ENCODE assay signal across 22 cellular contexts in genomic region chr9:35436940-35437339, GRCh38.
"Had no signal": no experiment of that assay in that cellular context is flagged by ENCODE, and none has a peak within 500 bp of the region (broad histone marks: within the 10 kb centered on the region; RNA-seq: fewer than 3 reads in every experiment).

No MANE protein-coding gene starts in this region.

- H3K36me3 Mint-ChIP-seq: activated CD4-positive, alpha-beta memory T cell treated with anti-CD3 and anti-CD28 coated beads for 36 hours; activated naive CD8-positive, alpha-beta T cell treated with anti-CD3 and anti-CD28 coated beads, Interleukin-2, amount 10 ng/mL, durations not matched to agents 7 days and 5 days; immature natural killer cell; naive thymus-derived CD8-positive, alpha-beta T cell; neural progenitor cell; stimulated activated effector memory CD8-positive, alpha-beta T cell treated with anti-CD3 and anti-CD28 coated beads, Interleukin-12 subunit alpha, Interleukin-12 subunit beta, amount 100 ng/mL, for 72 hours had no signal

- H3K36me3 ChIP-seq: breast epithelium, lower lobe of right lung, neural progenitor cell, tibial artery had no signal

- H3K4me1 ChIP-seq: breast epithelium, lower lobe of right lung, neural progenitor cell, tibial artery had no signal

- H3K9me3 ChIP-seq: breast epithelium, lower lobe of right lung, tibial artery had no signal

- H3K27me3 ChIP-seq: breast epithelium, tibial artery had no signal

- H3K4me3 ChIP-seq: breast epithelium, hepatocyte, lower lobe of right lung, neural progenitor cell, tibial artery had no signal

- H3K27ac Mint-ChIP-seq: activated CD4-positive, alpha-beta memory T cell treated with anti-CD3 and anti-CD28 coated beads for 36 hours; activated naive CD8-positive, alpha-beta T cell treated with anti-CD3 and anti-CD28 coated beads, Interleukin-2, amount 10 ng/mL, durations not matched to agents 7 days and 5 days; immature natural killer cell; naive thymus-derived CD8-positive, alpha-beta T cell; neural progenitor cell; stimulated activated effector memory CD8-positive, alpha-beta T cell treated with anti-CD3 and anti-CD28 coated beads, Interleukin-12 subunit alpha, Interleukin-12 subunit beta, amount 100 ng/mL, for 72 hours; stimulated activated naive CD8-positive, alpha-beta T cell treated with anti-CD3 and anti-CD28 coated beads, Interleukin-15, amount 100 ng/mL, for 72 hours had no signal

- H3K4me1 Mint-ChIP-seq: central memory CD8-positive, alpha-beta T cell; immature natural killer cell; naive thymus-derived CD8-positive, alpha-beta T cell; neural progenitor cell; stimulated activated effector memory CD8-positive, alpha-beta T cell treated with anti-CD3 and anti-CD28 coated beads, Interleukin-12 subunit alpha, Interleukin-12 subunit beta, amount 100 ng/mL, for 72 hours; stimulated activated naive CD8-positive, alpha-beta T cell treated with anti-CD3 and anti-CD28 coated beads, Interleukin-15, amount 100 ng/mL, for 72 hours had no signal

- H3K4me3 Mint-ChIP-seq: activated CD4-positive, alpha-beta memory T cell treated with anti-CD3 and anti-CD28 coated beads for 36 hours; activated naive CD8-positive, alpha-beta T cell treated with anti-CD3 and anti-CD28 coated beads, Interleukin-2, amount 10 ng/mL, durations not matched to agents 7 days and 5 days; central memory CD8-positive, alpha-beta T cell; immature natural killer cell; naive thymus-derived CD8-positive, alpha-beta T cell; neural progenitor cell; stimulated activated effector memory CD8-positive, alpha-beta T cell treated with anti-CD3 and anti-CD28 coated beads, Interleukin-12 subunit alpha, Interleukin-12 subunit beta, amount 100 ng/mL, for 72 hours; stimulated activated naive CD8-positive, alpha-beta T cell treated with anti-CD3 and anti-CD28 coated beads, Interleukin-15, amount 100 ng/mL, for 72 hours had no signal

- ATAC-seq: left lobe of liver; lower lobe of right lung; naive thymus-derived CD8-positive, alpha-beta T cell; sciatic nerve; stimulated activated effector memory CD8-positive, alpha-beta T cell treated with anti-CD3 and anti-CD28 coated beads, Interleukin-12 subunit alpha, Interleukin-12 subunit beta, amount 100 ng/mL, for 72 hours; stimulated activated naive CD8-positive, alpha-beta T cell treated with anti-CD3 and anti-CD28 coated beads, Interleukin-15, amount 100 ng/mL, for 72 hours had no signal

- H3K9me3 Mint-ChIP-seq: activated CD4-positive, alpha-beta memory T cell treated with anti-CD3 and anti-CD28 coated beads for 36 hours; activated naive CD8-positive, alpha-beta T cell treated with anti-CD3 and anti-CD28 coated beads, Interleukin-2, amount 10 ng/mL, durations not matched to agents 7 days and 5 days; central memory CD8-positive, alpha-beta T cell; immature natural killer cell; neural progenitor cell; stimulated activated effector memory CD8-positive, alpha-beta T cell treated with anti-CD3 and anti-CD28 coated beads, Interleukin-12 subunit alpha, Interleukin-12 subunit beta, amount 100 ng/mL, for 72 hours; stimulated activated naive CD8-positive, alpha-beta T cell treated with anti-CD3 and anti-CD28 coated beads, Interleukin-15, amount 100 ng/mL, for 72 hours had no signal

- DNase-seq: activated CD4-positive, alpha-beta memory T cell treated with anti-CD3 and anti-CD28 coated beads for 36 hours; activated CD4-positive, alpha-beta T cell treated with anti-CD3 and anti-CD28 coated beads for 48 hours; activated naive CD4-positive, alpha-beta T cell treated with Interleukin-2 at 50 U/mL for 16 hours; activated naive CD8-positive, alpha-beta T cell treated with anti-CD3 and anti-CD28 coated beads, Interleukin-2, amount 10 ng/mL, durations not matched to agents 7 days and 5 days; activated T-cell treated with anti-CD3 and anti-CD28 coated beads, Interleukin-2, amount 50 U/mL, for 48 hours; amniotic stem cell; effector memory CD4-positive, alpha-beta T cell; foreskin melanocyte; immature natural killer cell; lower lobe of right lung; naive thymus-derived CD8-positive, alpha-beta T cell; small intestine; stimulated activated CD4-positive, alpha-beta T cell treated with anti-CD3 and anti-CD28 coated beads, Interleukin-2, amount 100 ng/mL, for 24 hours; stimulated activated naive CD8-positive, alpha-beta T cell treated with anti-CD3 and anti-CD28 coated beads, Interleukin-15, amount 100 ng/mL, for 72 hours; tibial artery had no signal

- H3K27ac ChIP-seq: breast epithelium, hepatocyte, lower lobe of right lung, neural progenitor cell, tibial artery had no signal
